11 cellular contexts compared by ENCODE assay signal in genomic region chr20:14264869-14265268, GRCh38.
DNase-seq lines count a peak whose midpoint lies in the region; ATAC-seq and TF ChIP-seq lines count a peak whose summit lies in the region.
"Had no signal": no experiment of that assay in that cellular context is flagged by ENCODE, and none has a peak within 500 bp of the region (broad histone marks: within the 10 kb centered on the region; RNA-seq: fewer than 3 reads in every experiment).

No MANE protein-coding gene starts in this region.

- no peaks in the 10 kb centered on the region for H3K9me3 ChIP-seq in HCT116 (ENCODE audit: control insufficient read depth in 1 of 2, insufficient read depth in 1 of 2, low read depth in 1 of 2, low read length in 2 of 2)
- H3K9me3 ChIP-seq: right atrium auricular region, stomach had no signal

- H4K20me1 ChIP-seq in HCT116 (ENCODE audit: insufficient read depth): no peaks in the 10 kb centered on the region

- DNase-seq in AG09319 (ENCODE audit: extremely low read depth, low read depth) (peak; percentile 12), HCT116 (ENCODE audit: low read depth, low spot score) (no peak), iPS-NIHi7 (ENCODE audit: extremely low spot score) (peak; percentile 48), GDM1 (lab: John Stamatoyannopoulos, UW) (no peak)
- no peak for DNase-seq in activated CD4-positive, alpha-beta T cell treated with anti-CD3 and anti-CD28 coated beads for 4 hours
- DNase-seq: activated naive CD8-positive, alpha-beta T cell treated with anti-CD3 and anti-CD28 coated beads, Interleukin-2, amount 10 ng/mL, durations not matched to agents 7 days and 5 days; stomach had no signal

- RAD21 ChIA-PET in HCT116 (lab: Charles Lee; ENCODE audit: low non-redundant PET in 1 of 2, low total read pairs in 2 of 2, uncharacterized antibody in 2 of 2, unreplicated experiment in 2 of 2): no interaction called here

- TF ChIP-seq POLR2A in HCT116 (IDR thresholded peaks at IDR 0.05; ENCODE audit: borderline replicate concordance, extremely low read depth, insufficient read depth, insufficient read length): no peak

- TF ChIP-seq CTCF in AG09319 (IDR thresholded peaks at IDR 0.05; ENCODE audit: low read depth, low read length) (peak; percentile 43), HCT116 (IDR thresholded peaks at IDR 0.05 in 2 of 3, conservative IDR thresholded peaks at IDR 0.05 in 1 of 3; ENCODE audit: borderline replicate concordance in 1 of 3, insufficient read depth in 1 of 3, low read depth in 2 of 3, low read length in 2 of 3) (peak; percentile 10 to 40 (median 14); a peak in 2 of 6 replicates)

- no peak overlapping the region for H3K4me2 ChIP-seq in HCT116 (ENCODE audit: low read length)

- H3K27me3 ChIP-seq in HCT116 (ENCODE audit: insufficient read depth, low read length): no peaks in the 10 kb centered on the region
- H3K27me3 ChIP-seq: right atrium auricular region, stomach had no signal

- peak; percentile 69 for ATAC-seq in HCT116
- ATAC-seq in SK-N-SH treated with all-trans-retinoic acid at 6 μM for 48 hours: peak; percentile 75
- no peak for ATAC-seq in HG03095 (IDR thresholded peaks at IDR 0.05; ENCODE audit: unreplicated experiment)
- ATAC-seq in GM21737 (IDR thresholded peaks at IDR 0.05; ENCODE audit: unreplicated experiment): no peak

- no TSS peak for BruUV-seq in HCT116 (replicated peaks; lab: Mats Ljungman, UMichigan)

- H3K4me1 ChIP-seq in HCT116 (ENCODE audit: control insufficient read depth in 1 of 2, insufficient read depth in 2 of 2, low read length in 2 of 2): no peaks in the 10 kb centered on the region
- H3K4me1 ChIP-seq: right atrium auricular region, stomach had no signal

- no peaks in the 10 kb centered on the region for H3K9me2 ChIP-seq in HCT116 (ENCODE audit: insufficient read depth)

- intact Hi-C loops in HCT116 (cut with micrococcal nuclease): no loop called here

- no peak overlapping the region for H3K9ac ChIP-seq in HCT116 (ENCODE audit: low read length)

- H3K4me3 ChIP-seq in HCT116 (replicated peaks in 1 of 2; ENCODE audit: low read depth in 1 of 2, low read length in 2 of 2): no peak overlapping the region
- H3K4me3 ChIP-seq: right atrium auricular region, stomach had no signal

- H3K36me3 ChIP-seq in HCT116 (ENCODE audit: control insufficient read depth in 1 of 2, insufficient read depth in 2 of 2, low read length in 2 of 2): no peaks in the 10 kb centered on the region
- H3K36me3 ChIP-seq: right atrium auricular region, stomach had no signal

- no peak overlapping the region for H2AFZ ChIP-seq in HCT116 (ENCODE audit: low read depth, low read length, poor library complexity, severe bottlenecking)

- 0 out of 2 replicates have a peak, but pooled peaks have one; percentile 18 for TF ChIP-seq RAD21 in HCT116 (IDR thresholded peaks at IDR 0.05; ENCODE audit: low read depth)

- H3K79me2 ChIP-seq in HCT116 (ENCODE audit: insufficient read depth, low read length): no peaks in the 10 kb centered on the region

- CTCF ChIA-PET in HCT116 (lab: Charles Lee): no interaction called here

- POLR2A ChIA-PET in HCT116 (lab: Charles Lee): no interaction called here

- no peak overlapping the region for H3K27ac ChIP-seq in HCT116 (ENCODE audit: low read depth, low read length)
- H3K27ac ChIP-seq: right atrium auricular region, stomach had no signal

TF ChIP-seq in HCT116, 20 proteins besides CTCF, POLR2A, EP300 and RAD21 (continues in another document):
- TF ChIP-seq YY1 (IDR thresholded peaks at IDR 0.05; ENCODE audit: extremely low read depth, insufficient replicate concordance, low read depth, low read length): no peak
- TF ChIP-seq FOSL1 (IDR thresholded peaks at IDR 0.05; ENCODE audit: low read depth): no peak
- TF ChIP-seq SP1 (IDR thresholded peaks at IDR 0.05; ENCODE audit: low read depth): no peak
- no peak for TF ChIP-seq ATF3 (IDR thresholded peaks at IDR 0.05)
- TF ChIP-seq POLR2AphosphoS5 (IDR thresholded peaks at IDR 0.05; ENCODE audit: low read depth, low read length): no peak
- no peak for TF ChIP-seq SIN3A (IDR thresholded peaks at IDR 0.05; ENCODE audit: low read depth)
- TF ChIP-seq EZH2phosphoT487 (IDR thresholded peaks at IDR 0.05; ENCODE audit: borderline replicate concordance): no peak
- no peak for TF ChIP-seq EGR1 (IDR thresholded peaks at IDR 0.05; ENCODE audit: low read depth)
- no peak for TF ChIP-seq JUND (IDR thresholded peaks at IDR 0.05)
- no peak for TF ChIP-seq CEBPB (IDR thresholded peaks at IDR 0.05; ENCODE audit: low read depth)
- no peak for TF ChIP-seq TCF7L2 (IDR thresholded peaks at IDR 0.05; ENCODE audit: borderline replicate concordance, extremely low read depth, insufficient read depth, insufficient read length)
- no peak for TF ChIP-seq CBX3 (IDR thresholded peaks at IDR 0.05; ENCODE audit: low read depth)

TF ChIP-seq in SK-N-SH treated with all-trans-retinoic acid at 6 μM for 48 hours, 23 proteins besides CTCF, POLR2A, EP300 and RAD21 (continues in another document):
- TF ChIP-seq OSR1 (CRISPR knock-in tag; IDR thresholded peaks at IDR 0.05) (no peak), CSRNP3 (CRISPR knock-in tag; IDR thresholded peaks at IDR 0.05) (no peak), PATZ1 (CRISPR knock-in tag; IDR thresholded peaks at IDR 0.05; ENCODE audit: borderline replicate concordance) (no peak), ZNF565 (CRISPR knock-in tag; conservative IDR thresholded peaks at IDR 0.05; ENCODE audit: low read depth) (no peak), ESRRG (CRISPR knock-in tag; IDR thresholded peaks at IDR 0.05) (no peak), ARNTL (CRISPR knock-in tag; IDR thresholded peaks at IDR 0.05; ENCODE audit: borderline replicate concordance, low read depth) (no peak), POU6F1 (CRISPR knock-in tag; IDR thresholded peaks at IDR 0.05; ENCODE audit: borderline replicate concordance, low read depth) (no peak), CREB5 (CRISPR knock-in tag; IDR thresholded peaks at IDR 0.05; ENCODE audit: low read depth) (no peak), PPARA (CRISPR knock-in tag; IDR thresholded peaks at IDR 0.05; ENCODE audit: borderline replicate concordance) (no peak), ZNF8 (CRISPR knock-in tag; IDR thresholded peaks at IDR 0.05) (no peak), CSDC2 (CRISPR knock-in tag; IDR thresholded peaks at IDR 0.05) (no peak), ZFP30 (CRISPR knock-in tag; IDR thresholded peaks at IDR 0.05) (no peak), ZC3H10 (CRISPR knock-in tag; IDR thresholded peaks at IDR 0.05) (no peak), RARB (CRISPR knock-in tag; IDR thresholded peaks at IDR 0.05) (no peak), SNAI2 (CRISPR knock-in tag; IDR thresholded peaks at IDR 0.05) (no peak), ISL1 (CRISPR knock-in tag; IDR thresholded peaks at IDR 0.05) (no peak), GLIS3 (CRISPR knock-in tag; IDR thresholded peaks at IDR 0.05) (no peak), BACH2 (CRISPR knock-in tag; IDR thresholded peaks at IDR 0.05; ENCODE audit: borderline replicate concordance) (no peak)

Comparison
In these comparisons a context has a peak if more than half of its experiments do, and no peak if none do; other contexts are left out.
1. DNase-seq: peak in AG09319 (single experiment) and iPS-NIHi7 (single experiment); none in HCT116 (single experiment), GDM1 (single experiment) and activated CD4-positive, alpha-beta T cell treated with anti-CD3 and anti-CD28 coated beads for 4 hours (0 of 2).
2. ATAC-seq: peak in HCT116 (single experiment) and SK-N-SH treated with all-trans-retinoic acid at 6 μM for 48 hours (single experiment); none in HG03095 (single experiment) and GM21737 (single experiment).